In the genomic region with DNA sequence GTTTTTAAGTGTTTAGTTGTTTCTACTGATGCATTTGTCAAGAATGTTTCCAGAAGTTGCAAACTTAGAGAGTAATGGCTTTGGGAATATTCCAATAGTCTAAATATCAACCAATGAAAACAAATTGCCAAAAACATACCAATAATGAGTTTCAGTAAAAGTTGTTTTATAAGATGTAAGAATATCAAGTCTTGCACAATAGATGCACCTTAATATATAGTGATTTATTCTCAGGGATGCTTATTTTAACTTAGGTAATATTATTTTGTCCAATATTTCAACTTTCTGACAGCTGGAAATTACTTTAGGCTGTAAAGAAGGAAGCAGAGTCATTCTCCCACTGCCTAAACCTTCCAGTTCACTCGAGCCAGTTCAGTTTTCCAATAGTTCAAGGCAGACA, we compare ENCODE assay signal across 28 cellular contexts.
"Had no signal": no experiment of that assay in that cellular context is flagged by ENCODE, and none has a peak within 500 bp of the region (broad histone marks: within the 10 kb centered on the region; RNA-seq: fewer than 3 reads in every experiment).

No MANE protein-coding gene starts in this region.

- H3K4me1 ChIP-seq: colonic mucosa, foreskin keratinocyte, gastrocnemius medialis had no signal

- ATAC-seq: effector memory CD8-positive, alpha-beta T cell; esophagus mucosa; foreskin keratinocyte; gastrocnemius medialis; gastroesophageal sphincter; heart left ventricle; heart right ventricle had no signal

- H3K9me3 ChIP-seq: colonic mucosa, esophagus muscularis mucosa, esophagus squamous epithelium, gastrocnemius medialis, gastroesophageal sphincter, heart left ventricle, heart right ventricle had no signal

- H3K27ac ChIP-seq: colonic mucosa, coronary artery, dorsolateral prefrontal cortex, epithelial cell of prostate, esophagus muscularis mucosa, esophagus squamous epithelium, foreskin keratinocyte, gastrocnemius medialis, gastroesophageal sphincter, heart left ventricle, heart right ventricle had no signal

- FAIRE-seq: colon, endometrium, endothelial cell of umbilical vein, frontal cortex had no signal

- H3K4me3 ChIP-seq: colonic mucosa, coronary artery, dorsolateral prefrontal cortex, esophagus muscularis mucosa, esophagus squamous epithelium, gastrocnemius medialis, gastroesophageal sphincter, heart left ventricle, heart right ventricle had no signal

- DNase-seq: colonic mucosa; cortex of kidney; dermis blood vessel endothelial cell; dorsolateral prefrontal cortex; effector CD4-positive, alpha-beta T cell; effector CD8-positive, alpha-beta T cell; effector memory CD4-positive, alpha-beta T cell; effector memory CD8-positive, alpha-beta T cell; endodermal cell; erythroblast; esophagus squamous epithelium; foreskin fibroblast; foreskin keratinocyte; foreskin melanocyte; gastrocnemius medialis; glutamatergic neuron; head of caudate nucleus; heart left ventricle; heart right ventricle had no signal

- H3K36me3 ChIP-seq: colonic mucosa, esophagus muscularis mucosa, esophagus squamous epithelium, gastrocnemius medialis, gastroesophageal sphincter, heart left ventricle, heart right ventricle had no signal
